ENCODE assay signal across 2 cellular contexts in genomic region chr13:44523176-44524017, GRCh38.
TF ChIP-seq lines count a peak whose summit lies in the region.

No MANE protein-coding gene starts in this region.

TF ChIP-seq in HCT116, 20 proteins besides CTCF, POLR2A, EP300 and RAD21 (continued from another document):
- no peak for TF ChIP-seq YY1 (IDR thresholded peaks at IDR 0.05; ENCODE audit: extremely low read depth, insufficient replicate concordance, low read depth, low read length)

TF ChIP-seq in HepG2, 621 proteins besides CTCF, POLR2A, EP300 and RAD21 (continued from another document):
- TF ChIP-seq SAP130 (CRISPR knock-in tag; IDR thresholded peaks at IDR 0.05; ENCODE audit: low read depth) (peak; percentile 34; the same call in 1 of the 2 replicates), STAT6 (CRISPR knock-in tag; IDR thresholded peaks at IDR 0.05; ENCODE audit: borderline replicate concordance) (no peak), POLR2AphosphoS2 (IDR thresholded peaks at IDR 0.05; ENCODE audit: low read depth, low read length) (no peak), MAFK (conservative IDR thresholded peaks at IDR 0.05 in 1 of 2, IDR thresholded peaks at IDR 0.05 in 1 of 2; ENCODE audit: low read length in 2 of 2) (peak; percentile 90 to 94), MAFG (CRISPR knock-in tag; IDR thresholded peaks at IDR 0.05) (peak; percentile 66; the same call in 1 of the 2 replicates)
